15 cellular contexts compared by ENCODE assay signal in genomic region chr2:85178980-85179411, GRCh38.
DNase-seq lines count a peak whose midpoint lies in the region; ATAC-seq and TF ChIP-seq lines count a peak whose summit lies in the region.
"Had no signal": no experiment of that assay in that cellular context is flagged by ENCODE, and none has a peak within 500 bp of the region (broad histone marks: within the 10 kb centered on the region; RNA-seq: fewer than 3 reads in every experiment).

No MANE protein-coding gene starts in this region.

- H3K9ac ChIP-seq in iPS-18a (ENCODE audit: low read length) (no peak overlapping the region), parathyroid adenoma (no peak overlapping the region)

- peak; percentile 25 for DNase-seq in HEK293T (ENCODE audit: extremely low spot score)
- peak; percentile 16 for DNase-seq in NCI-H2227 treated with DMSO at 0.1 percent for 48 hours (lab: John Stamatoyannopoulos, UW)
- no peak for DNase-seq in NCI-H1105 (lab: John Stamatoyannopoulos, UW)
- DNase-seq in NCI-H748 (lab: John Stamatoyannopoulos, UW; ENCODE audit: unreplicated experiment), result no peak
- DNase-seq: AML-193, GOT3, IMR-90, NCI-H1417 treated with DMSO at 0.1 percent for 48 hours, NCI-H2081, SIG-M5 had no signal

- peaks cover 59% of the 10 kb centered on the region for H3K4me1 ChIP-seq in iPS-18a (ENCODE audit: control insufficient read depth, low read depth, low read length)
- H3K4me1 ChIP-seq in parathyroid adenoma, result peaks cover 72% of the 10 kb centered on the region

- no peak overlapping the region for H3K4me2 ChIP-seq in parathyroid adenoma (ENCODE audit: low read length)

- H3K9me3 ChIP-seq in iPS-18a (ENCODE audit: control insufficient read depth, low read depth, low read length) (no peaks in the 10 kb centered on the region), parathyroid adenoma (ENCODE audit: control insufficient read depth, low read length) (no peaks in the 10 kb centered on the region)

- peak overlapping the region; percentile 28 for H2AFZ ChIP-seq in parathyroid adenoma

- H3K4me3 ChIP-seq in iPS-18a (ENCODE audit: low read length), result peak overlapping the region; percentile 3
- H3K4me3 ChIP-seq in parathyroid adenoma (ENCODE audit: low read depth, low read length), result no peak overlapping the region
- H3K4me3 ChIP-seq: GM12878 had no signal

- CTCF ChIA-PET in HEK293T (lab: Yijun Ruan, JAX), result interaction anchor here (0.9 to 1.5 kb wide), 2 partner anchors 119 to 122 kb away, joined by 3 to 4 read pairs; no protein-coding TSS in a partner anchor

- H3K27ac ChIP-seq in iPS-18a (ENCODE audit: low read length) (peak overlapping the region; percentile 3), parathyroid adenoma (peak overlapping the region; percentile 89)

- peaks cover 4% of the 10 kb centered on the region for H3K79me2 ChIP-seq in parathyroid adenoma

- POLR2A ChIA-PET in HEK293T (lab: Yijun Ruan, JAX), result no interaction called here

- ATAC-seq in GM21737 (IDR thresholded peaks at IDR 0.05; ENCODE audit: unreplicated experiment) (no peak), GM18858 (IDR thresholded peaks at IDR 0.05; ENCODE audit: unreplicated experiment) (no peak)
- ATAC-seq: GM12878 had no signal

- H3K36me3 ChIP-seq in iPS-18a (ENCODE audit: control insufficient read depth, low read depth, low read length), result peaks cover 3% of the 10 kb centered on the region
- no peaks in the 10 kb centered on the region for H3K36me3 ChIP-seq in parathyroid adenoma (ENCODE audit: control insufficient read depth, insufficient read depth, low read length)

- H3K27me3 ChIP-seq in iPS-18a (ENCODE audit: control insufficient read depth, insufficient read depth, low read length), result no peaks in the 10 kb centered on the region
- no peaks in the 10 kb centered on the region for H3K27me3 ChIP-seq in parathyroid adenoma (ENCODE audit: control insufficient read depth, insufficient read depth, low read length)

- no peak for TF ChIP-seq CTCF in parathyroid adenoma (IDR thresholded peaks at IDR 0.05)

TF ChIP-seq in HEK293T, 16 proteins besides CTCF, POLR2A, EP300 and RAD21:
- TF ChIP-seq NFRKB (IDR thresholded peaks at IDR 0.05) (no peak), FOXM1 (IDR thresholded peaks at IDR 0.05; ENCODE audit: borderline replicate concordance) (no peak), SUZ12 (IDR thresholded peaks at IDR 0.05) (no peak), L3MBTL2 (conservative IDR thresholded peaks at IDR 0.05) (no peak), SP1 (IDR thresholded peaks at IDR 0.05) (no peak), ZNF384 (IDR thresholded peaks at IDR 0.05) (no peak), TARDBP (IDR thresholded peaks at IDR 0.05) (no peak), PKNOX1 (IDR thresholded peaks at IDR 0.05) (no peak), BHLHE40 (IDR thresholded peaks at IDR 0.05; ENCODE audit: borderline replicate concordance) (no peak), ARNT (IDR thresholded peaks at IDR 0.05) (no peak), FOXA1 (IDR thresholded peaks at IDR 0.05) (no peak)

Comparison
In these comparisons a context has a peak if more than half of its experiments do, and no peak if none do; other contexts are left out.
1. DNase-seq: peak in HEK293T (single experiment) and NCI-H2227 treated with DMSO at 0.1 percent for 48 hours (single experiment); none in NCI-H1105 (single experiment) and NCI-H748 (single experiment).